Comparison of ENCODE assay signal across 8 cellular contexts in the genomic region with DNA sequence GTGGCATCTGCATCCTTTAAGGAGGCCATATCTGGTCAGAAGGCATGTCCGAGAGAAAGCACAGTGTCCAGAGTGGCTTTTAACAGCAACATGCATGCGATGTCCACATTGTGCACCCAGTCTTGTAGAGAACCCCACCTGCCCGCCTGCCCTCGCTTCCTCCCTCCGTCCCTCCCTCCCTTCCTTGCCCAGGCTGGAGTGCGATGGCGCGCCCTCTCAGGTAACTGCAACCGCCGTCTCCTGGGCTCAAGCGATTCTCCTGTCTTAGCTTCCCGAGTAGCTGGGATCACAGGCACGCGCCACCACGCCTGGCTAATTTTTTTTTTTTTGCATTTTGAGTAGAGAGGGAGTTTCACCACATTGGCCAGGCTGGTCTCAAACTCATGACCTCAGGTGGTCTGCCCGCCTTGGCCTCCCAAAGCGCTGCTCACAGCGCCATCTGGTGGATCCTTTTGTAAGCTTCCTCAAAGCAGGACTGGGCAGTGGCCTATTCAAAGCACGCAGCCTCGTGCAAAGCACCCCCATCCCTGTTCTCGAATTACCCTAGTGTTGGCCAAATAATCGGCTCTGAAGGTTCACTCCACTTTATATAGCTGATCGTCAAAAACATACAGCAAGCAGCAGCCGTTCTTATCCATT. TPM values are rescaled to one million over a fixed set of nuclear protein-coding genes. Genes with fewer than 3 reads are reported as not detected.
DNase-seq lines count a peak whose midpoint lies in the region; ATAC-seq and TF ChIP-seq lines count a peak whose summit lies in the region.

No MANE protein-coding gene starts in this region.

- H3K9me3 Mint-ChIP-seq in naive B cell, result peaks cover 0 to 3% (median 0%) of the 10 kb centered on the region in 7 donors

- peaks cover 8% of the 10 kb centered on the region for H3K4me1 Mint-ChIP-seq in T-helper 17 cell
- no peaks in the 10 kb centered on the region for H3K4me1 Mint-ChIP-seq in naive B cell

- H3K36me3 Mint-ChIP-seq in T-helper 17 cell (ENCODE audit: low read depth) (no peaks in the 10 kb centered on the region), naive B cell (no peaks in the 10 kb centered on the region)

- intact Hi-C loops in Right ventricle myocardium inferior (cut with DNase I), result no loop called here
- intact Hi-C loops in colonic mucosa (cut with DNase I), result loop anchor here (10.0 kb wide), 1 partner anchor 172 kb away; no protein-coding TSS in a partner anchor

- H3K9me3 ChIP-seq in right atrium auricular region, result no peaks in the 10 kb centered on the region
- no peaks in the 10 kb centered on the region for H3K9me3 ChIP-seq in T-helper 17 cell (ENCODE audit: control insufficient read depth, low read length, poor library complexity, severe bottlenecking)
- no peaks in the 10 kb centered on the region for H3K9me3 ChIP-seq in colonic mucosa

- H3K4me3 Mint-ChIP-seq in T-helper 17 cell (no peak overlapping the region), naive B cell (no peak overlapping the region)

- H3K27ac Mint-ChIP-seq in T-helper 17 cell (no peak overlapping the region), naive B cell (peak overlapping the region in 2 of 6 donors; percentile 28 to 56)

- H3K27me3 ChIP-seq in right atrium auricular region (no peaks in the 10 kb centered on the region), colonic mucosa (no peaks in the 10 kb centered on the region)

- DNase-seq in Right ventricle myocardium inferior (ENCODE audit: missing footprints) (no peak), right atrium auricular region (ENCODE audit: low spot score) (no peak), T-helper 17 cell (peak; percentile 8 to 27 (median 15)), colonic mucosa (peak; percentile 35), naive B cell (peak; percentile 26), NCI-H510A (lab: John Stamatoyannopoulos, UW) (no peak), HPDE6-E6E7 (ENCODE audit: extremely low spot score) (no peak)

- H3K4me3 ChIP-seq in right atrium auricular region, result no peak overlapping the region
- no peak overlapping the region for H3K4me3 ChIP-seq in colonic mucosa

- H3K4me1 ChIP-seq in right atrium auricular region, result no peaks in the 10 kb centered on the region
- no peaks in the 10 kb centered on the region for H3K4me1 ChIP-seq in colonic mucosa

- peak; percentile 44 for ATAC-seq in Right ventricle myocardium inferior
- peak; percentile 48 for ATAC-seq in T-helper 17 cell
- ATAC-seq in naive B cell (ENCODE audit: low read depth in 2 of 2), result no peak
- no peak for ATAC-seq in GM18498 (IDR thresholded peaks at IDR 0.05; ENCODE audit: unreplicated experiment)

- H3K27ac ChIP-seq in right atrium auricular region, result no peak overlapping the region
- H3K27ac ChIP-seq in colonic mucosa, result no peak overlapping the region

- H3K9ac ChIP-seq in colonic mucosa (ENCODE audit: low read depth in 2 of 2, low read length in 2 of 2), result no peak overlapping the region

- H3K27me3 Mint-ChIP-seq in T-helper 17 cell (no peaks in the 10 kb centered on the region), naive B cell (no peaks in the 10 kb centered on the region)

- peak in 1 of 2 donors; percentile 60 for TF ChIP-seq CTCF in right atrium auricular region (IDR thresholded peaks at IDR 0.05)
- peak; percentile 38 for TF ChIP-seq CTCF in colonic mucosa (IDR thresholded peaks at IDR 0.05)

- H3K36me3 ChIP-seq in right atrium auricular region (peaks cover 10% of the 10 kb centered on the region), colonic mucosa (no peaks in the 10 kb centered on the region)

RNA-seq across cellular contexts. Expression of a gene that starts 15.0 kb away (rescaled TPM):
- 16.5 TPM for total RNA-seq in Right ventricle myocardium inferior
- total RNA-seq in right atrium auricular region, result 1 to 10 TPM; 7.6 to 8.3 TPM
- total RNA-seq in T-helper 17 cell, result 10 to 100 TPM; 11.1 to 12.4 TPM
- total RNA-seq in colonic mucosa, result 10 to 100 TPM; 45.6 to 45.9 TPM
- polyA plus RNA-seq in naive B cell (ENCODE audit: low read depth in 6 of 6), result 10 to 100 TPM; 16.3 to 26.8 (median 24.7) TPM

RNA-seq across cellular contexts. Expression of a gene that starts 15.4 kb away (rescaled TPM):
- total RNA-seq in Right ventricle myocardium inferior (27.7 TPM), right atrium auricular region (10 to 100 TPM; 39.9 to 58.3 TPM), T-helper 17 cell (1 to 10 TPM; 4.3 to 6.9 TPM), colonic mucosa (1 to 10 TPM; 5.6 to 6.6 TPM)
- polyA plus RNA-seq in naive B cell (ENCODE audit: low read depth in 6 of 6), result 10 to 100 TPM; 18.2 to 23.6 (median 21.5) TPM

RNA-seq across cellular contexts. Expression of a gene that starts 15.4 kb away (rescaled TPM):
- 54.5 TPM for total RNA-seq in Right ventricle myocardium inferior
- total RNA-seq in right atrium auricular region, result under 1 TPM; 0.43 to 0.85 TPM
- total RNA-seq in T-helper 17 cell, result 10 to 100 TPM; 12.2 to 18.0 TPM
- total RNA-seq in colonic mucosa, result 10 to 100 TPM; 12.2 to 15.3 TPM
- polyA plus RNA-seq in naive B cell (ENCODE audit: low read depth in 6 of 6), result 10 to 100 TPM; 23.2 to 37.5 (median 30.0) TPM

RNA-seq across cellular contexts. Expression of a gene that starts 59.7 kb away (rescaled TPM):
- total RNA-seq in Right ventricle myocardium inferior (403 TPM), right atrium auricular region (100 to 1,000 TPM; 146 to 178 TPM), T-helper 17 cell (10 to 100 TPM; 40.7 to 53.0 TPM), colonic mucosa (10 to 100 TPM; 54.7 to 57.2 TPM)
- 100 to 1,000 TPM; 153 to 203 (median 175) TPM for polyA plus RNA-seq in naive B cell (ENCODE audit: low read depth in 6 of 6)

Comparison
In these comparisons a context has a peak if more than half of its experiments do, and no peak if none do; other contexts are left out.
1. RNA of a gene that starts 15.4 kb away (total RNA-seq): 54.5 TPM in Right ventricle myocardium inferior (single experiment), 12.2 to 18.0 TPM in T-helper 17 cell and 12.2 to 15.3 TPM in colonic mucosa; 0.43 to 0.85 TPM in right atrium auricular region; every median in the first group is over 4 times any median in the second.
2. ATAC-seq: peak in Right ventricle myocardium inferior (single experiment) and T-helper 17 cell (single experiment); none in naive B cell (0 of 2) and GM18498 (single experiment).
3. DNase-seq: peak in T-helper 17 cell (3 of 3), colonic mucosa (single experiment) and naive B cell (single experiment); none in Right ventricle myocardium inferior (single experiment), right atrium auricular region (single experiment), NCI-H510A (single experiment) and HPDE6-E6E7 (single experiment).